12 cellular contexts compared by ENCODE assay signal in genomic region chr22:24128631-24129601, GRCh38. TPM values are rescaled to one million over a fixed set of nuclear protein-coding genes. Genes with fewer than 3 reads are reported as not detected.
DNase-seq lines count a peak whose midpoint lies in the region; ATAC-seq and TF ChIP-seq lines count a peak whose summit lies in the region.
"Had no signal": no experiment of that assay in that cellular context is flagged by ENCODE, and none has a peak within 500 bp of the region (broad histone marks: within the 10 kb centered on the region; RNA-seq: fewer than 3 reads in every experiment).

No MANE protein-coding gene starts in this region.

- ATAC-seq in left colon = peak; percentile 22
- ATAC-seq in GM19452 (IDR thresholded peaks at IDR 0.05; ENCODE audit: unreplicated experiment) = no peak
- ATAC-seq in GM19397 (IDR thresholded peaks at IDR 0.05; ENCODE audit: unreplicated experiment) = no peak
- ATAC-seq: PC-3 had no signal

- in situ Hi-C loops in GM13977 (cut with MboI; ENCODE audit: low pct_unique_long_range_greater_than_20kb, low sequenced_read_pairs, unreplicated experiment) = no loop called here

- intact Hi-C loops in left colon (cut with DNase I, micrococcal nuclease) = no loop called here

- peak; percentile 22 for TF ChIP-seq CTCF in GM13977 (IDR thresholded peaks at IDR 0.05; ENCODE audit: extremely low read depth, insufficient read depth, missing control alignments)

- DNase-seq in DMS 273 (lab: John Stamatoyannopoulos, UW; ENCODE audit: unreplicated experiment) (peak; percentile 54), DMS 273 treated with DMSO at 0.1 percent for 48 hours (lab: John Stamatoyannopoulos, UW) (no peak), GM13977 (ENCODE audit: low spot score) (no peak), NCI-H69 (lab: John Stamatoyannopoulos, UW) (peak; percentile 100), left colon (no peak), HuH-7.5 (ENCODE audit: low spot score) (no peak)
- DNase-seq: activated CD8-positive, alpha-beta memory T cell treated with anti-CD3 and anti-CD28 coated beads for 24 hours; PC-3; T1000; tibial artery had no signal

RNA-seq across cellular contexts. Expression of gene SUSD2, which starts 52.4 kb away (rescaled TPM):
- 1 to 10 TPM; 1.9 to 2.7 TPM for total RNA-seq in left colon

Comparison
In these comparisons a context has a peak if more than half of its experiments do, and no peak if none do; other contexts are left out.
1. DNase-seq: peak in DMS 273 (single experiment) and NCI-H69 (single experiment); none in DMS 273 treated with DMSO at 0.1 percent for 48 hours (single experiment), GM13977 (single experiment), left colon (0 of 2) and HuH-7.5 (single experiment).